17 cellular contexts compared by ENCODE assay signal in the genomic region with DNA sequence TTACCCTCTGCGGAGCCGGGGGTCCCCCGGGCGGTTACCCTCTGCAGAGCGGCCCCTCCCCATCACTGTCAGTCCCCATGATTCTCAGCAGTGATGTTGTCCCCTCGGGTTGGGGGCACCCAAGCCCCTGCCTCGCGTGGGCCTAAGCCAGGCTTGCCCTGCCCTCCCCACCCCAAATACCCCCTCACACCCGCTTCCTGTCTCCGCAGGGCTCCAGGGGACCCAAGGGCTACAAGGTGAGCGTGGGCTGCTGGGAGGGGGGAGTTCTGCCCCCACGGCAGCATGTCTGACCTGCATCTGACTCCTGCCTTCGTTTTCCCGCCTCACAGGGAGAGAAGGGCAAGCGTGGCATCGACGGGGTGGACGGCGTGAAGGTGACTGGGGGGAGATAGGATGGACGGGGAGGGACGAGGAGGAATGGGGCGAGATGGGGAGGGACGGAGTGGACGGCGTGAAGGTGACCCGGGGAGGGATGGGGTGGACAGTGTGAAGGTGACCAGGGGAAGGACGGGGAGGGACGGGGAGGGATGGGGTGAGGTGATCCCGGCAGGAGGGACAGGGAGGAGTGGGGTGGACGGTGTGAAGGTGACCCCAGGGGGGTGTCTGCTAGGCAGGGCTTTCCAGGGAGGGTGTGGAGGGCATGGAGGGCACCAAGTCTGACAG. TPM values are rescaled to one million over a fixed set of nuclear protein-coding genes. Genes with fewer than 3 reads are reported as not detected.
DNase-seq lines count a peak whose midpoint lies in the region; ATAC-seq and TF ChIP-seq lines count a peak whose summit lies in the region.
"Had no signal": no experiment of that assay in that cellular context is flagged by ENCODE, and none has a peak within 500 bp of the region (broad histone marks: within the 10 kb centered on the region; RNA-seq: fewer than 3 reads in every experiment).

No MANE protein-coding gene starts in this region.

- 90% methylated on average over 30 of the region's 30 CpGs for WGBS in right cardiac atrium
- WGBS in thyroid gland, 2 donors: 88 to 90% methylated on average over 28 to 29 of the region's 30 CpGs

- H3K27ac Mint-ChIP-seq in activated naive CD4-positive, alpha-beta T cell treated with anti-CD3 and anti-CD28 coated beads, Interleukin-2, amount 10 ng/mL, durations not matched to agents 7 days and 5 days: no peak overlapping the region
- H3K27ac Mint-ChIP-seq: memory B cell, nephron, type B pancreatic cell had no signal

- H3K4me1 ChIP-seq in RWPE2 (ENCODE audit: insufficient read depth, poor library complexity, severe bottlenecking) (no peaks in the 10 kb centered on the region), right cardiac atrium (ENCODE audit: control insufficient read depth, insufficient read depth, low read length) (no peaks in the 10 kb centered on the region), thyroid gland (no peaks in the 10 kb centered on the region)

- ATAC-seq in RWPE2 (ENCODE audit: low read depth) (no peak), right cardiac atrium (no peak), SK-N-SH treated with all-trans-retinoic acid at 6 μM for 48 hours (no peak)

- no peaks in the 10 kb centered on the region for H3K9me3 Mint-ChIP-seq in activated naive CD4-positive, alpha-beta T cell treated with anti-CD3 and anti-CD28 coated beads, Interleukin-2, amount 10 ng/mL, durations not matched to agents 7 days and 5 days
- H3K9me3 Mint-ChIP-seq: H9, nephron, type B pancreatic cell had no signal

- H3K9me3 ChIP-seq in RWPE2 (ENCODE audit: severe bottlenecking) (no peaks in the 10 kb centered on the region), right cardiac atrium (ENCODE audit: control insufficient read depth, low read length) (no peaks in the 10 kb centered on the region), thyroid gland (no peaks in the 10 kb centered on the region)

- intact Hi-C loops in right cardiac atrium (cut with DNase I) (no loop called here), thyroid gland (cut with DNase I) (no loop called here)

- CTCF ChIA-PET in activated naive CD4-positive, alpha-beta T cell treated with anti-CD3 and anti-CD28 coated beads, Interleukin-2, amount 10 ng/mL, durations not matched to agents 7 days and 5 days (lab: Charles Lee): no interaction called here

- H3K36me3 ChIP-seq in RWPE2 (ENCODE audit: low read depth) (no peaks in the 10 kb centered on the region), thyroid gland (peaks cover 9 to 25% of the 10 kb centered on the region in 2 donors)

- H3K4me3 Mint-ChIP-seq in activated naive CD4-positive, alpha-beta T cell treated with anti-CD3 and anti-CD28 coated beads, Interleukin-2, amount 10 ng/mL, durations not matched to agents 7 days and 5 days: no peak overlapping the region
- H3K4me3 Mint-ChIP-seq: H9, memory B cell, nephron, type B pancreatic cell had no signal

- H3K27ac ChIP-seq in RWPE2 (ENCODE audit: poor library complexity, severe bottlenecking) (no peak overlapping the region), right cardiac atrium (ENCODE audit: low read length) (no peak overlapping the region), thyroid gland (no peak overlapping the region)
- H3K27ac ChIP-seq: PC-9 had no signal

- peak; percentile 10 for DNase-seq in activated naive CD4-positive, alpha-beta T cell treated with anti-CD3 and anti-CD28 coated beads, Interleukin-2, amount 10 ng/mL, durations not matched to agents 7 days and 5 days
- DNase-seq in activated naive CD4-positive, alpha-beta T cell treated with Interleukin-2 at 50 U/mL for 16 hours: no peak
- peak; percentile 66 for DNase-seq in RWPE2 (ENCODE audit: low spot score)
- peak in 2 of 3 donors; percentile 27 to 70 for DNase-seq in right cardiac atrium
- DNase-seq in thyroid gland: peak; percentile 0 to 1
- no peak for DNase-seq in MV-4-11 (lab: John Stamatoyannopoulos, UW)
- no peak for DNase-seq in NCI-H2029 treated with DMSO at 0.1 percent for 48 hours (lab: John Stamatoyannopoulos, UW)
- DNase-seq: cerebellar nuclear complex, H9, NCI-H2081 treated with DMSO at 0.1 percent for 48 hours, PC-9, retina, SW 1271 had no signal

- H3K36me3 Mint-ChIP-seq in activated naive CD4-positive, alpha-beta T cell treated with anti-CD3 and anti-CD28 coated beads, Interleukin-2, amount 10 ng/mL, durations not matched to agents 7 days and 5 days: no peaks in the 10 kb centered on the region
- H3K36me3 Mint-ChIP-seq: memory B cell had no signal

- H3K4me1 Mint-ChIP-seq in activated naive CD4-positive, alpha-beta T cell treated with anti-CD3 and anti-CD28 coated beads, Interleukin-2, amount 10 ng/mL, durations not matched to agents 7 days and 5 days: no peaks in the 10 kb centered on the region
- H3K4me1 Mint-ChIP-seq: H9, memory B cell, nephron had no signal

- no peaks in the 10 kb centered on the region for H3K27me3 ChIP-seq in RWPE2 (ENCODE audit: insufficient read depth, poor library complexity, severe bottlenecking)
- H3K27me3 ChIP-seq in right cardiac atrium (ENCODE audit: control insufficient read depth, insufficient read depth): no peaks in the 10 kb centered on the region
- no peaks in the 10 kb centered on the region for H3K27me3 ChIP-seq in thyroid gland

- peaks cover 2% of the 10 kb centered on the region for H3K27me3 Mint-ChIP-seq in activated naive CD4-positive, alpha-beta T cell treated with anti-CD3 and anti-CD28 coated beads, Interleukin-2, amount 10 ng/mL, durations not matched to agents 7 days and 5 days

- TF ChIP-seq POLR2A in thyroid gland (IDR thresholded peaks at IDR 0.05): no peak

- H3K4me3 ChIP-seq in RWPE2 (ENCODE audit: severe bottlenecking) (no peak overlapping the region), right cardiac atrium (ENCODE audit: low read length) (no peak overlapping the region), thyroid gland (replicated peaks in 1 of 3) (no peak overlapping the region)
- H3K4me3 ChIP-seq: PC-9 had no signal

- TF ChIP-seq CTCF in RWPE2 (IDR thresholded peaks at IDR 0.05; ENCODE audit: poor library complexity, severe bottlenecking) (no peak), thyroid gland (IDR thresholded peaks at IDR 0.05) (no peak)

TF ChIP-seq in SK-N-SH treated with all-trans-retinoic acid at 6 μM for 48 hours, 23 proteins besides CTCF, POLR2A, EP300 and RAD21 (continues in another document):
- TF ChIP-seq CSDC2 (CRISPR knock-in tag; IDR thresholded peaks at IDR 0.05): no peak
- TF ChIP-seq ISL1 (CRISPR knock-in tag; IDR thresholded peaks at IDR 0.05): no peak
- no peak for TF ChIP-seq SNAI2 (CRISPR knock-in tag; IDR thresholded peaks at IDR 0.05)
- no peak for TF ChIP-seq OSR1 (CRISPR knock-in tag; IDR thresholded peaks at IDR 0.05)
- TF ChIP-seq TSHZ2 (CRISPR knock-in tag; IDR thresholded peaks at IDR 0.05): no peak
- TF ChIP-seq GLIS3 (CRISPR knock-in tag; IDR thresholded peaks at IDR 0.05): no peak
- TF ChIP-seq, protein P1, sequence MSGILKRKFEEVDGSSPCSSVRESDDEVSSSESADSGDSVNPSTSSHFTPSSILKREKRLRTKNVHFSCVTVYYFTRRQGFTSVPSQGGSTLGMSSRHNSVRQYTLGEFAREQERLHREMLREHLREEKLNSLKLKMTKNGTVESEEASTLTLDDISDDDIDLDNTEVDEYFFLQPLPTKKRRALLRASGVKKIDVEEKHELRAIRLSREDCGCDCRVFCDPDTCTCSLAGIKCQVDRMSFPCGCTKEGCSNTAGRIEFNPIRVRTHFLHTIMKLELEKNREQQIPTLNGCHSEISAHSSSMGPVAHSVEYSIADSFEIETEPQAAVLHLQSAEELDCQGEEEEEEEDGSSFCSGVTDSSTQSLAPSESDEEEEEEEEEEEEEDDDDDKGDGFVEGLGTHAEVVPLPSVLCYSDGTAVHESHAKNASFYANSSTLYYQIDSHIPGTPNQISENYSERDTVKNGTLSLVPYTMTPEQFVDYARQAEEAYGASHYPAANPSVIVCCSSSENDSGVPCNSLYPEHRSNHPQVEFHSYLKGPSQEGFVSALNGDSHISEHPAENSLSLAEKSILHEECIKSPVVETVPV (CRISPR knock-in tag; IDR thresholded peaks at IDR 0.05): no peak
- TF ChIP-seq ZFP30 (CRISPR knock-in tag; IDR thresholded peaks at IDR 0.05): no peak
- TF ChIP-seq ZNF565 (CRISPR knock-in tag; conservative IDR thresholded peaks at IDR 0.05; ENCODE audit: low read depth): no peak
- no peak for TF ChIP-seq ZNF8 (CRISPR knock-in tag; IDR thresholded peaks at IDR 0.05)
- TF ChIP-seq TOX (CRISPR knock-in tag; IDR thresholded peaks at IDR 0.05; ENCODE audit: borderline replicate concordance): no peak
- TF ChIP-seq ZNF70 (CRISPR knock-in tag; IDR thresholded peaks at IDR 0.05): no peak
- TF ChIP-seq ARNTL (CRISPR knock-in tag; IDR thresholded peaks at IDR 0.05; ENCODE audit: borderline replicate concordance, low read depth): no peak

RNA-seq across cellular contexts. Expression of gene COL6A1, which starts 8.6 kb away (rescaled TPM):
- total RNA-seq in right cardiac atrium (100 to 1,000 TPM; 112 to 192 (median 171) TPM), thyroid gland (100 to 1,000 TPM in 3 of 4 donors, 10 to 100 TPM in 1; 96.1 to 213 (median 162) TPM)
- 165 TPM for polyA plus RNA-seq in right cardiac atrium

Comparison
In these comparisons a context has a peak if more than half of its experiments do, and no peak if none do; other contexts are left out.
1. DNase-seq: peak in activated naive CD4-positive, alpha-beta T cell treated with anti-CD3 and anti-CD28 coated beads, Interleukin-2, amount 10 ng/mL, durations not matched to agents 7 days and 5 days (single experiment), RWPE2 (single experiment), right cardiac atrium (2 of 3) and thyroid gland (2 of 2); none in activated naive CD4-positive, alpha-beta T cell treated with Interleukin-2 at 50 U/mL for 16 hours (single experiment), MV-4-11 (single experiment) and NCI-H2029 treated with DMSO at 0.1 percent for 48 hours (single experiment).